8 cellular contexts compared by ENCODE assay signal in genomic region chr5:97182571-97183099, GRCh38. TPM values are rescaled to one million over a fixed set of nuclear protein-coding genes. Genes with fewer than 3 reads are reported as not detected.
DNase-seq lines count a peak whose midpoint lies in the region; ATAC-seq, FAIRE-seq and TF ChIP-seq lines count a peak whose summit lies in the region.

No MANE protein-coding gene starts in this region.

- no peak for DNase-seq in activated T-cell treated with anti-CD3 and anti-CD28 coated beads, Interleukin-2, amount 50 U/mL, for 24 hours
- DNase-seq in activated T-cell treated with anti-CD3 and anti-CD28 coated beads, Interleukin-2, amount 50 U/mL, for 48 hours = no peak
- DNase-seq in activated CD8-positive, alpha-beta T cell treated with anti-CD3 and anti-CD28 coated beads, Interleukin-2, amount 10 ng/mL, durations not matched to agents 7 days and 5 days = no peak
- DNase-seq in stimulated activated naive CD8-positive, alpha-beta T cell treated with anti-CD3 and anti-CD28 coated beads, Interleukin-15, amount 100 ng/mL, for 72 hours = no peak
- no peak for DNase-seq in NCI-H345 (lab: John Stamatoyannopoulos, UW)
- DNase-seq in H54 (ENCODE audit: insufficient read length, low spot score) = no peak

- FAIRE-seq in H54 (lab: Jason Lieb, UNC) = no peak

- peak overlapping the region; percentile 100 for H3K27ac Mint-ChIP-seq in activated T-cell treated with anti-CD3 and anti-CD28 coated beads, Interleukin-2, amount 50 U/mL, for 24 hours
- H3K27ac Mint-ChIP-seq in activated CD8-positive, alpha-beta T cell treated with anti-CD3 and anti-CD28 coated beads, Interleukin-2, amount 10 ng/mL, durations not matched to agents 7 days and 5 days = peak overlapping the region; percentile 100
- H3K27ac Mint-ChIP-seq in stimulated activated naive CD8-positive, alpha-beta T cell treated with anti-CD3 and anti-CD28 coated beads, Interleukin-15, amount 100 ng/mL, for 72 hours = peak overlapping the region; percentile 100

- CTCF ChIA-PET in activated CD8-positive, alpha-beta T cell treated with anti-CD3 and anti-CD28 coated beads, Interleukin-2, amount 10 ng/mL, durations not matched to agents 7 days and 5 days (lab: Charles Lee) = interaction anchor here (1.2 to 1.8 kb wide), 4 partner anchors 9 to 313 kb away, joined by 3 to 12 read pairs (median 4); no protein-coding TSS in a partner anchor

- H3K9ac ChIP-seq in iPS-15b (ENCODE audit: low read depth, low read length) = peak overlapping the region; percentile 77

- H3K4me3 Mint-ChIP-seq in activated T-cell treated with anti-CD3 and anti-CD28 coated beads, Interleukin-2, amount 50 U/mL, for 24 hours = peak overlapping the region; percentile 97
- peak overlapping the region; percentile 91 for H3K4me3 Mint-ChIP-seq in activated CD8-positive, alpha-beta T cell treated with anti-CD3 and anti-CD28 coated beads, Interleukin-2, amount 10 ng/mL, durations not matched to agents 7 days and 5 days
- peak overlapping the region; percentile 72 to 90 for H3K4me3 Mint-ChIP-seq in stimulated activated naive CD8-positive, alpha-beta T cell treated with anti-CD3 and anti-CD28 coated beads, Interleukin-15, amount 100 ng/mL, for 72 hours

- H3K36me3 Mint-ChIP-seq in activated T-cell treated with anti-CD3 and anti-CD28 coated beads, Interleukin-2, amount 50 U/mL, for 24 hours (ENCODE audit: low read depth) = peaks cover 55% of the 10 kb centered on the region
- peaks cover 28% of the 10 kb centered on the region for H3K36me3 Mint-ChIP-seq in activated CD8-positive, alpha-beta T cell treated with anti-CD3 and anti-CD28 coated beads, Interleukin-2, amount 10 ng/mL, durations not matched to agents 7 days and 5 days (ENCODE audit: low read depth)

- H3K4me3 ChIP-seq in iPS-15b (ENCODE audit: low read depth, low read length) = peak overlapping the region; percentile 89

- POLR2A ChIA-PET in activated CD8-positive, alpha-beta T cell treated with anti-CD3 and anti-CD28 coated beads, Interleukin-2, amount 10 ng/mL, durations not matched to agents 7 days and 5 days (lab: Charles Lee) = no interaction called here

- H3K4me1 Mint-ChIP-seq in activated T-cell treated with anti-CD3 and anti-CD28 coated beads, Interleukin-2, amount 50 U/mL, for 24 hours (ENCODE audit: low read depth) = peaks cover 44% of the 10 kb centered on the region
- peaks cover 31% of the 10 kb centered on the region for H3K4me1 Mint-ChIP-seq in activated CD8-positive, alpha-beta T cell treated with anti-CD3 and anti-CD28 coated beads, Interleukin-2, amount 10 ng/mL, durations not matched to agents 7 days and 5 days (ENCODE audit: low read depth)
- peaks cover 41% of the 10 kb centered on the region for H3K4me1 Mint-ChIP-seq in stimulated activated naive CD8-positive, alpha-beta T cell treated with anti-CD3 and anti-CD28 coated beads, Interleukin-15, amount 100 ng/mL, for 72 hours

- no peaks in the 10 kb centered on the region for H3K27me3 Mint-ChIP-seq in activated T-cell treated with anti-CD3 and anti-CD28 coated beads, Interleukin-2, amount 50 U/mL, for 24 hours
- peaks cover 4% of the 10 kb centered on the region for H3K27me3 Mint-ChIP-seq in activated CD8-positive, alpha-beta T cell treated with anti-CD3 and anti-CD28 coated beads, Interleukin-2, amount 10 ng/mL, durations not matched to agents 7 days and 5 days (ENCODE audit: low read depth)
- no peaks in the 10 kb centered on the region for H3K27me3 Mint-ChIP-seq in stimulated activated naive CD8-positive, alpha-beta T cell treated with anti-CD3 and anti-CD28 coated beads, Interleukin-15, amount 100 ng/mL, for 72 hours

- H3K9me3 Mint-ChIP-seq in activated T-cell treated with anti-CD3 and anti-CD28 coated beads, Interleukin-2, amount 50 U/mL, for 24 hours = peaks cover 3% of the 10 kb centered on the region
- no peaks in the 10 kb centered on the region for H3K9me3 Mint-ChIP-seq in activated CD8-positive, alpha-beta T cell treated with anti-CD3 and anti-CD28 coated beads, Interleukin-2, amount 10 ng/mL, durations not matched to agents 7 days and 5 days (ENCODE audit: insufficient read depth)
- peaks cover 0 to 5% of the 10 kb centered on the region in 2 donors for H3K9me3 Mint-ChIP-seq in stimulated activated naive CD8-positive, alpha-beta T cell treated with anti-CD3 and anti-CD28 coated beads, Interleukin-15, amount 100 ng/mL, for 72 hours

- H3K4me1 ChIP-seq in iPS-15b (ENCODE audit: control insufficient read depth, insufficient read depth, low read length) = no peaks in the 10 kb centered on the region

- peaks cover 2% of the 10 kb centered on the region for H3K27me3 ChIP-seq in iPS-15b (ENCODE audit: control insufficient read depth, insufficient read depth, low read length)

- no peaks in the 10 kb centered on the region for H3K9me3 ChIP-seq in iPS-15b (ENCODE audit: control insufficient read depth, insufficient read depth, low read length)

- no peak for TF ChIP-seq POLR2A in H54 (IDR thresholded peaks at IDR 0.05; ENCODE audit: low read depth, low read length)

- peaks cover 7% of the 10 kb centered on the region for H3K36me3 ChIP-seq in iPS-15b (ENCODE audit: control insufficient read depth, insufficient read depth, low read length)

- no peak for ATAC-seq in activated CD8-positive, alpha-beta T cell treated with anti-CD3 and anti-CD28 coated beads, Interleukin-2, amount 10 ng/mL, durations not matched to agents 7 days and 5 days
- ATAC-seq in stimulated activated naive CD8-positive, alpha-beta T cell treated with anti-CD3 and anti-CD28 coated beads, Interleukin-15, amount 100 ng/mL, for 72 hours = no peak
- no peak for ATAC-seq in esophagus mucosa

RNA-seq across cellular contexts. Expression of gene RIOK2, which starts 0.4 kb away (rescaled TPM):
- 10 to 100 TPM; 26.3 to 29.1 TPM for total RNA-seq in activated CD8-positive, alpha-beta T cell treated with anti-CD3 and anti-CD28 coated beads, Interleukin-2, amount 10 ng/mL, durations not matched to agents 7 days and 5 days
- 14.7 TPM for total RNA-seq in esophagus mucosa

RNA-seq across cellular contexts. Expression of gene LIX1, which starts 40.2 kb away (rescaled TPM):
- not detected for total RNA-seq in activated CD8-positive, alpha-beta T cell treated with anti-CD3 and anti-CD28 coated beads, Interleukin-2, amount 10 ng/mL, durations not matched to agents 7 days and 5 days
- total RNA-seq in esophagus mucosa = not detected
